In genomic region chr6:110809792-110810191, GRCh38 we compare ENCODE assay signal across 1 cellular context.
TF ChIP-seq lines count a peak whose summit lies in the region.

No MANE protein-coding gene starts in this region.

TF ChIP-seq in HepG2, 621 proteins besides CTCF, POLR2A, EP300 and RAD21 (continued from another document):
- TF ChIP-seq ZNF512B (CRISPR knock-in tag; IDR thresholded peaks at IDR 0.05; ENCODE audit: borderline replicate concordance) (no peak), NR2F1 (CRISPR knock-in tag; IDR thresholded peaks at IDR 0.05) (no peak)
